Comparison of ENCODE assay signal across 1 cellular context in genomic region chr9:133351908-133352634, GRCh38.
A peak's percentile ranks its signal among the peaks of the same experiment; 100 is the strongest.
TF ChIP-seq lines count a peak whose summit lies in the region.

No MANE protein-coding gene starts in this region.

TF ChIP-seq in K562, 482 proteins besides CTCF, POLR2A, EP300 and RAD21 (continued from another document and continues in another):
- TF ChIP-seq ZNF280B (CRISPR knock-in tag; IDR thresholded peaks at IDR 0.05): no peak
- peak; percentile 64; the same call in 1 of the 2 replicates for TF ChIP-seq LCOR (CRISPR knock-in tag; IDR thresholded peaks at IDR 0.05)
- TF ChIP-seq EP400 (IDR thresholded peaks at IDR 0.05): 0 out of 2 replicates have a peak, but pooled peaks have one; percentile 16
- TF ChIP-seq FOS (IDR thresholded peaks at IDR 0.05; ENCODE audit: extremely low read depth, insufficient read length): no peak
- no peak for TF ChIP-seq NKRF (IDR thresholded peaks at IDR 0.05; ENCODE audit: borderline replicate concordance)
- no peak for TF ChIP-seq DEAF1 (CRISPR knock-in tag; IDR thresholded peaks at IDR 0.05)
- TF ChIP-seq HDAC8 (tag; IDR thresholded peaks at IDR 0.05): no peak
- peak; percentile 6; the same call in 1 of the 2 replicates for TF ChIP-seq ILF3 (IDR thresholded peaks at IDR 0.05; ENCODE audit: borderline replicate concordance)
- peak; percentile 76 for TF ChIP-seq FOXK1 (CRISPR knock-in tag; IDR thresholded peaks at IDR 0.05; ENCODE audit: borderline replicate concordance)
- TF ChIP-seq POLR3G (IDR thresholded peaks at IDR 0.05; ENCODE audit: extremely low read depth, insufficient read length, insufficient replicate concordance): no peak
- TF ChIP-seq ZNF277 (CRISPR knock-in tag; IDR thresholded peaks at IDR 0.05; ENCODE audit: borderline replicate concordance): no peak
- no peak for TF ChIP-seq PRPF4 (IDR thresholded peaks at IDR 0.05; ENCODE audit: insufficient read depth, low read depth, low read length, poor library complexity, severe bottlenecking)
- no peak for TF ChIP-seq DMBX1 (CRISPR knock-in tag; IDR thresholded peaks at IDR 0.05; ENCODE audit: borderline replicate concordance)
- no peak for TF ChIP-seq ZNF197 (CRISPR knock-in tag; IDR thresholded peaks at IDR 0.05; ENCODE audit: low read depth)
- no peak for TF ChIP-seq THRA (IDR thresholded peaks at IDR 0.05)
- no peak for TF ChIP-seq SMAD4 (CRISPR knock-in tag; conservative IDR thresholded peaks at IDR 0.05)
- no peak for TF ChIP-seq ZNF589 (CRISPR knock-in tag; IDR thresholded peaks at IDR 0.05; ENCODE audit: low read depth)
- no peak for TF ChIP-seq HCFC1 (IDR thresholded peaks at IDR 0.05; ENCODE audit: low read depth, low read length)
- TF ChIP-seq SNIP1 (IDR thresholded peaks at IDR 0.05; ENCODE audit: low read depth): no peak
- TF ChIP-seq ZNF316 (IDR thresholded peaks at IDR 0.05): no peak
- no peak for TF ChIP-seq ASH1L (IDR thresholded peaks at IDR 0.05; ENCODE audit: borderline replicate concordance, low read depth, partially characterized antibody)
- no peak for TF ChIP-seq ZNF511 (CRISPR knock-in tag; IDR thresholded peaks at IDR 0.05)
- no peak for TF ChIP-seq MTA1 (IDR thresholded peaks at IDR 0.05; ENCODE audit: borderline replicate concordance)
- no peak for TF ChIP-seq ARID3B (CRISPR knock-in tag; IDR thresholded peaks at IDR 0.05; ENCODE audit: borderline replicate concordance)
- no peak for TF ChIP-seq ETV1 (tag; conservative IDR thresholded peaks at IDR 0.05; ENCODE audit: low read depth)
- TF ChIP-seq TRIM25 (IDR thresholded peaks at IDR 0.05; ENCODE audit: borderline replicate concordance): no peak
- TF ChIP-seq CREBBP (IDR thresholded peaks at IDR 0.05; ENCODE audit: low read depth, low read length): no peak
- no peak for TF ChIP-seq CCNT2 (IDR thresholded peaks at IDR 0.05; ENCODE audit: borderline replicate concordance, extremely low read depth, insufficient read length, low read depth, low read length)
- TF ChIP-seq CREM (IDR thresholded peaks at IDR 0.05; ENCODE audit: low read depth): peak; percentile 65
- TF ChIP-seq LARP7 (IDR thresholded peaks at IDR 0.05): 0 out of 2 replicates have a peak, but pooled peaks have one; percentile 44
- TF ChIP-seq ZFP91 (CRISPR knock-in tag; IDR thresholded peaks at IDR 0.05): no peak
- TF ChIP-seq ZNF717 (CRISPR knock-in tag; IDR thresholded peaks at IDR 0.05): no peak
- no peak for TF ChIP-seq POLR2H (tag; IDR thresholded peaks at IDR 0.05; ENCODE audit: low read depth)
